In genomic region chr13:99876651-99877050, GRCh38 we compare ENCODE assay signal across 30 cellular contexts.
"Had no signal": no experiment of that assay in that cellular context is flagged by ENCODE, and none has a peak within 500 bp of the region (broad histone marks: within the 10 kb centered on the region; RNA-seq: fewer than 3 reads in every experiment).

No MANE protein-coding gene starts in this region.

- H3K4me3 ChIP-seq: gastroesophageal sphincter, heart left ventricle, hepatocyte, lung, mucosa of descending colon, prostate gland, right atrium auricular region, smooth muscle cell, suprapubic skin, transverse colon, upper lobe of right lung, uterus had no signal

- H3K4me1 ChIP-seq: foreskin keratinocyte, gastroesophageal sphincter, prostate gland, right atrium auricular region, suprapubic skin, upper lobe of right lung, uterus had no signal

- H3K9me3 ChIP-seq: gastroesophageal sphincter, heart left ventricle, mucosa of descending colon, prostate gland, right atrium auricular region, suprapubic skin, transverse colon, upper lobe of right lung, uterus had no signal

- H2AFZ ChIP-seq: hepatocyte had no signal

- FAIRE-seq: kidney had no signal

- H3K27ac ChIP-seq: epithelial cell of prostate, foreskin keratinocyte, gastroesophageal sphincter, heart left ventricle, hepatocyte, prostate gland, right atrium auricular region, suprapubic skin, transverse colon, upper lobe of right lung, uterus had no signal

- H3K27me3 ChIP-seq: gastroesophageal sphincter, heart left ventricle, right atrium auricular region, suprapubic skin, transverse colon, upper lobe of right lung, uterus had no signal

- H3K79me2 ChIP-seq: hepatocyte had no signal

- ATAC-seq: esophagus mucosa; foreskin keratinocyte; gastroesophageal sphincter; heart left ventricle; left lobe of liver; mucosa of descending colon; natural killer cell treated with Interleukin-12 subunit alpha and Interleukin-12 subunit beta and Interleukin-15 and Interleukin-18, amount 100 ng/mL, for 72 hours; sciatic nerve; stimulated activated naive CD8-positive, alpha-beta T cell treated with anti-CD3 and anti-CD28 coated beads, Interleukin-15, amount 100 ng/mL, for 72 hours; upper lobe of right lung had no signal

- H3K4me2 ChIP-seq: hepatocyte, smooth muscle cell had no signal

- DNase-seq: effector CD8-positive, alpha-beta T cell; endodermal cell; foreskin keratinocyte; heart left ventricle; kidney; mesenchymal stem cell; mucosa of descending colon; naive B cell; nucleus accumbens; stimulated activated CD4-positive, alpha-beta T cell treated with anti-CD3 and anti-CD28 coated beads, Interleukin-12 subunit alpha, Interleukin-12 subunit beta, amount 100 ng/mL, for 4 hours; stimulated activated CD4-positive, alpha-beta T cell treated with anti-CD3 and anti-CD28 coated beads, Interleukin-1b, Interleukin-23, amount 100 ng/mL, for 48 hours; stimulated activated CD4-positive, alpha-beta T cell treated with anti-CD3 and anti-CD28 coated beads, Interleukin-4, amount 100 ng/mL, for 1 hour; stimulated activated CD8-positive, alpha-beta memory T cell treated with anti-CD3 and anti-CD28 coated beads, Interleukin-4, amount 100 ng/mL, for 48 hours; stimulated activated naive CD4-positive, alpha-beta T cell; stimulated activated naive CD8-positive, alpha-beta T cell treated with anti-CD3 and anti-CD28 coated beads, Interleukin-15, amount 100 ng/mL, for 72 hours; transverse colon; upper lobe of right lung; uterus had no signal

- H3K36me3 ChIP-seq: gastroesophageal sphincter, heart left ventricle, prostate gland, right atrium auricular region, suprapubic skin, transverse colon, upper lobe of right lung, uterus had no signal
